Comparison of ENCODE assay signal across 24 cellular contexts in the genomic region with DNA sequence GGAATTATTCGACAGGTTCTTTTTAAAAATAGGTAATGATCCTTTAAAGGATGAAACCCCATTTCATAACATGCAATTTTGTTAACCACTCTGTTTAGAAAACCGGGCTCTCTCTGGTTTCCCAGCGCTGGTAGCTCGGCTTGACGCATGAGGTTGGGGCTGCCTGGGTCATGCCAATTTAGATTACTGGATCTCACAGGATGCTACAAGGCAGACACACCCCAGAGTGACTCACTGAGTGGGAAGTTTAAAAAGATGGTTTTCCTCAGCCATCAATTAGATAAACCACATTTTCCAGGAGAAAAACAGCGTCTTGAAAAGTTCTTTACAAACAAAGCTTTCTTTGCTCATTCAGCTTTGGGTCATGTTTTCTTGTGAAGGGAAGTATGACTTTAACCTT.
DNase-seq lines count a peak whose midpoint lies in the region; ATAC-seq, FAIRE-seq and TF ChIP-seq lines count a peak whose summit lies in the region.
"Had no signal": no experiment of that assay in that cellular context is flagged by ENCODE, and none has a peak within 500 bp of the region (broad histone marks: within the 10 kb centered on the region; RNA-seq: fewer than 3 reads in every experiment).

No MANE protein-coding gene starts in this region.

- DNase-seq in Daoy (ENCODE audit: low read depth) (peak; percentile 92), NCI-H226 (peak; percentile 38), bronchial epithelial cell (ENCODE audit: low read depth) (peak; percentile 6), sciatic nerve (ENCODE audit: low spot score) (no peak), iPS-NIHi11 (ENCODE audit: low spot score) (no peak), globus pallidus (ENCODE audit: low spot score) (no peak)
- DNase-seq: activated B cell treated with CpG ODN at 0.5 μM for 24 hours; activated CD4-positive, alpha-beta memory T cell treated with anti-CD3 and anti-CD28 coated beads for 36 hours; activated naive CD4-positive, alpha-beta T cell treated with Interleukin-2 at 50 U/mL for 16 hours; anterior cingulate cortex; C1 segment of cervical spinal cord; endodermal cell; GF-D8; hypothalamus; kidney; mesendoderm; NCI-H2081; NCI-H526 treated with DMSO at 0.1 percent for 48 hours; SHP77; stimulated activated CD4-positive, alpha-beta T cell treated with anti-CD3 and anti-CD28 coated beads, Interleukin-2, amount 100 ng/mL, for 48 hours; T-cell; trophoblast cell had no signal

- H3K27me3 ChIP-seq in bronchial epithelial cell (ENCODE audit: control insufficient read depth, insufficient read depth, low read length) = no peaks in the 10 kb centered on the region

- no peak for TF ChIP-seq CTCF in bronchial epithelial cell (IDR thresholded peaks at IDR 0.05; ENCODE audit: insufficient read depth, low read length, severe bottlenecking)

- H3K4me3 ChIP-seq in bronchial epithelial cell (ENCODE audit: low read depth, low read length) = no peak overlapping the region
- H3K4me3 ChIP-seq: skin epidermis had no signal

- ATAC-seq in sciatic nerve (peak; percentile 74), HG03442 (IDR thresholded peaks at IDR 0.05; ENCODE audit: unreplicated experiment) (no peak)
- ATAC-seq: T-cell had no signal

- intact Hi-C loops in sciatic nerve (cut with DNase I) = no loop called here

- no peak for FAIRE-seq in bronchial epithelial cell (lab: Jason Lieb, UNC)
- FAIRE-seq: kidney had no signal

- no peaks in the 10 kb centered on the region for H3K36me3 ChIP-seq in bronchial epithelial cell (ENCODE audit: control insufficient read depth, insufficient read depth, low read length)

Comparison
In these comparisons a context has a peak if more than half of its experiments do, and no peak if none do; other contexts are left out.
1. DNase-seq: peak in Daoy (single experiment), NCI-H226 (single experiment) and bronchial epithelial cell (single experiment); none in sciatic nerve (single experiment), iPS-NIHi11 (single experiment) and globus pallidus (single experiment).